Comparison of ENCODE assay signal across 20 cellular contexts in the genomic region with DNA sequence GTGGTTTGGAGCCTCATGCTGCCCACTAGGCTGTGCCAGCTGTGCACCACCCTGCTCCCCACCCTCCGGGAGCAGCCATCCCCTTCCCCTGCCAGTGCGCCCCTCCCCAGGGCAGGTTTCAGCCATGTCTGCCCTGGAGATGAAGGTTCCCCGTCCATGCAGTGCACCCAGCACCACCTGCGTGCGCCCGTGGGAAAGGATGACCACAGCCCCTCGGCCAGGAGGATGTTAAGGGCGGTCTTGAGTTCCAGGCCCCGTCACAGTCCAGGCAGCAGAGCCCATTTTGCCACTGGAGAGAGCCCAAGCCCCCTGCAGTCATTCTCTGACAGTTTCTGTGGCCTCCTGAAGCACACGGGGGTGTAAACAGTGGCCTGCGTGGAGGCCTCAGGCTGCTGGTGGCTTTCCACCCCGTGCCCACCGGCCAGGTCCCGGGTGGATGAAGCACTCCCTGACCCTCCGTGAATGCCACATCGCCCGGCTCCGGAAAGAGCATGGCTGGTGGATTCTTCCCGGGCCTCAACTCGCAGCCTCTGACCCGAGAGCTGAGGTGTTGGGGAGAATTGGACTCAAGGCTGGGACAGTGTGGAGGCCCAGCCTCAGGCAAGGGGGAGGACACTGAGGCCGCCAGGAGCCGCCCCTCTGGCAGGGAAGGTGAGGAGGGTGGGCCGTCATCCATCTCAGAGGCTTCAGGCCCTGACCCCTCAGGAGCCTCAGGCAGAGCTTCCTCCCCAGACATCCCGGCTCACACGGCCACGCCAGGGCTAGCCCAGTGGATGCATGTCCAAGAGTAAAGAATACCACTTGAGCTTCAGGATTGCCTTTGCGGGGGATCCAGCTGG.
"Had no signal": no experiment of that assay in that cellular context is flagged by ENCODE, and none has a peak within 500 bp of the region (broad histone marks: within the 10 kb centered on the region; RNA-seq: fewer than 3 reads in every experiment).

No MANE protein-coding gene starts in this region.

- ATAC-seq: activated T-cell treated with anti-CD3 and anti-CD28 coated beads, Interleukin-2, amount 50 U/mL, for 72 hours; gastroesophageal sphincter; heart right ventricle; naive thymus-derived CD8-positive, alpha-beta T cell; stimulated activated effector memory CD8-positive, alpha-beta T cell treated with anti-CD3 and anti-CD28 coated beads, Interleukin-12 subunit alpha, Interleukin-12 subunit beta, amount 100 ng/mL, for 72 hours had no signal

- H3K4me3 ChIP-seq: ascending aorta, esophagus muscularis mucosa, gastroesophageal sphincter, heart right ventricle had no signal

- FAIRE-seq: endothelial cell of umbilical vein had no signal

- H3K27ac ChIP-seq: ascending aorta, neutrophil, WERI-Rb-1 had no signal

- DNase-seq: activated CD4-positive, alpha-beta T cell treated with anti-CD3 and anti-CD28 coated beads for 1 hour; activated CD4-positive, alpha-beta T cell treated with anti-CD3 and anti-CD28 coated beads, Interleukin-2, amount 50 U/mL, for 4 hours; activated effector memory CD4-positive, alpha-beta T cell treated with anti-CD3 and anti-CD28 coated beads, Interleukin-2, amount 50 U/mL, for 16 hours; activated naive CD4-positive, alpha-beta T cell treated with anti-CD3 and anti-CD28 coated beads, Interleukin-2, amount 50 U/mL, for 16 hours; activated T-cell treated with anti-CD3 and anti-CD28 coated beads, Interleukin-2, amount 50 U/mL, for 72 hours; cerebellar nuclear complex; effector memory CD4-positive, alpha-beta T cell; heart right ventricle; kidney glomerular epithelial cell; mesenchymal stem cell; naive thymus-derived CD8-positive, alpha-beta T cell; stimulated activated CD4-positive, alpha-beta T cell treated with anti-CD3 and anti-CD28 coated beads, Interleukin-15, amount 100 ng/mL, for 24 hours; stimulated activated CD4-positive, alpha-beta T cell treated with anti-CD3 and anti-CD28 coated beads, Interleukin-2, amount 100 ng/mL, for 48 hours; WERI-Rb-1 had no signal

- H3K27me3 ChIP-seq: ascending aorta, esophagus muscularis mucosa, gastroesophageal sphincter, heart right ventricle, neutrophil had no signal

- H3K9me3 ChIP-seq: ascending aorta, esophagus muscularis mucosa, gastroesophageal sphincter, heart right ventricle, neutrophil had no signal
